ENCODE assay signal across 16 cellular contexts in genomic region chr7:140594131-140594691, GRCh38. TPM values are rescaled to one million over a fixed set of nuclear protein-coding genes. Genes with fewer than 3 reads are reported as not detected.
"Had no signal": no experiment of that assay in that cellular context is flagged by ENCODE, and none has a peak within 500 bp of the region (broad histone marks: within the 10 kb centered on the region; RNA-seq: fewer than 3 reads in every experiment).

No MANE protein-coding gene starts in this region.

- DNase-seq: activated B cell treated with CpG ODN at 0.5 μM for 24 hours; activated effector memory CD4-positive, alpha-beta T cell treated with Interleukin-2 at 50 U/mL for 16 hours; activated T-cell treated with anti-CD3 and anti-CD28 coated beads, Interleukin-2, amount 50 U/mL, for 1 hour; amniotic stem cell; erythroblast; posterior cingulate gyrus; stimulated activated CD4-positive, alpha-beta T cell treated with anti-CD3 and anti-CD28 coated beads, Interleukin-2, amount 100 ng/mL, for 24 hours; stimulated activated naive CD4-positive, alpha-beta T cell; trophoblast cell had no signal

- H3K27ac Mint-ChIP-seq: activated B cell treated with CpG ODN at 0.5 μM for 24 hours; dendritic cell treated with granulocyte-macrophage colony-stimulating factor and Interleukin-4, amounts not matched to agents 40 ng/mL and 50 ng/mL, for 4 days; mesothelial cell of epicardium; T-helper 1 cell treated with Interleukin-12 subunit alpha and Interleukin-12 subunit beta and Interleukin-4 antibody, amounts not matched to agents 30 μg/mL and 1 μg/mL, for 36 hours had no signal

- H3K9me3 Mint-ChIP-seq: activated B cell treated with CpG ODN at 0.5 μM for 24 hours; activated naive CD4-positive, alpha-beta T cell treated with anti-CD3 and anti-CD28 coated beads, Interleukin-2, amount 50 U/mL, for 24 hours; brain; dendritic cell treated with granulocyte-macrophage colony-stimulating factor and Interleukin-4, amounts not matched to agents 40 ng/mL and 50 ng/mL, for 4 days; mesothelial cell of epicardium; T-helper 1 cell treated with Interleukin-12 subunit alpha and Interleukin-12 subunit beta and Interleukin-4 antibody, amounts not matched to agents 30 μg/mL and 1 μg/mL, for 36 hours had no signal

- H3K9me3 ChIP-seq: neutrophil had no signal

- H3K27ac ChIP-seq: neutrophil had no signal

- H3K36me3 Mint-ChIP-seq: activated naive CD4-positive, alpha-beta T cell treated with anti-CD3 and anti-CD28 coated beads, Interleukin-2, amount 50 U/mL, for 24 hours; mesothelial cell of epicardium had no signal

- ATAC-seq: sciatic nerve had no signal

- H3K27me3 Mint-ChIP-seq: brain had no signal

- H3K4me3 Mint-ChIP-seq: activated B cell treated with CpG ODN at 0.5 μM for 24 hours; activated naive CD4-positive, alpha-beta T cell treated with anti-CD3 and anti-CD28 coated beads, Interleukin-2, amount 50 U/mL, for 24 hours; brain; dendritic cell treated with granulocyte-macrophage colony-stimulating factor and Interleukin-4, amounts not matched to agents 40 ng/mL and 50 ng/mL, for 4 days; mesothelial cell of epicardium; T-helper 1 cell treated with Interleukin-12 subunit alpha and Interleukin-12 subunit beta and Interleukin-4 antibody, amounts not matched to agents 30 μg/mL and 1 μg/mL, for 36 hours had no signal

- H3K4me1 Mint-ChIP-seq: activated B cell treated with CpG ODN at 0.5 μM for 24 hours had no signal

- H3K36me3 ChIP-seq: neutrophil had no signal

RNA-seq across cellular contexts. Expression of gene DENND2A, which starts 46.4 kb away (rescaled TPM):
- total RNA-seq: activated B cell treated with CpG ODN at 0.5 μM for 24 hours had no signal
